17 cellular contexts compared by ENCODE assay signal in genomic region chr22:22293436-22293835, GRCh38. TPM values are rescaled to one million over a fixed set of nuclear protein-coding genes. Genes with fewer than 3 reads are reported as not detected.
"Had no signal": no experiment of that assay in that cellular context is flagged by ENCODE, and none has a peak within 500 bp of the region (broad histone marks: within the 10 kb centered on the region; RNA-seq: fewer than 3 reads in every experiment).

No MANE protein-coding gene starts in this region.

RNA-seq across cellular contexts. Expression of gene VPREB1, which starts 48.9 kb away (rescaled TPM):
- total RNA-seq: activated naive CD4-positive, alpha-beta T cell treated with anti-CD3 and anti-CD28 coated beads for 36 hours; activated naive CD8-positive, alpha-beta T cell treated with anti-CD3 and anti-CD28 coated beads for 36 hours; activated naive CD8-positive, alpha-beta T cell treated with anti-CD3 and anti-CD28 coated beads, Interleukin-2, amount 10 ng/mL, durations not matched to agents 7 days and 5 days; activated T-cell treated with anti-CD3 and anti-CD28 coated beads, Interleukin-2, amount 50 U/mL, for 4 hours; activated T-cell treated with anti-CD3 and anti-CD28 coated beads, Interleukin-2, amount 50 U/mL, for 72 hours; activated T-helper 1 cell treated with anti-CD3 and anti-CD28 coated beads, Interleukin-12 subunit alpha, Interleukin-12 subunit beta, Interleukin-2, Interleukin-4 antibody, amounts not matched to agents 30 ng/mL and 10 ng/mL and 1 ng/mL, durations not matched to agents 14 hours and 24 hours and 36 hours; activated T-helper 17 cell treated with anti-CD3 and anti-CD28 coated beads, Interleukin-2, amount 50 U/mL, for 72 hours; activated T-helper 2 cell treated with anti-CD3 and anti-CD28 coated beads, Interferon-gamma antibody, Interleukin-2, Interleukin-4, amounts not matched to agents 10 μg/mL and 5 μg/mL and 100 μg/mL, durations not matched to agents 14 hours and 24 hours and 36 hours; adrenal gland; aorta; ascending aorta; astrocyte; body of pancreas; breast epithelium; bronchial epithelial cell; cardiac muscle cell; cardiac septum had no signal
